ENCODE assay signal across 11 cellular contexts in genomic region chr3:42079701-42080323, GRCh38. TPM values are rescaled to one million over a fixed set of nuclear protein-coding genes. Genes with fewer than 3 reads are reported as not detected.
DNase-seq lines count a peak whose midpoint lies in the region; ATAC-seq, FAIRE-seq and TF ChIP-seq lines count a peak whose summit lies in the region.
"Had no signal": no experiment of that assay in that cellular context is flagged by ENCODE, and none has a peak within 500 bp of the region (broad histone marks: within the 10 kb centered on the region; RNA-seq: fewer than 3 reads in every experiment).

No MANE protein-coding gene starts in this region.

- no peak for TF ChIP-seq CTCF in heart right ventricle (IDR thresholded peaks at IDR 0.05)
- TF ChIP-seq CTCF in breast epithelium (IDR thresholded peaks at IDR 0.05): no peak
- no peak for TF ChIP-seq CTCF in upper lobe of right lung (IDR thresholded peaks at IDR 0.05)

- 68 to 69% methylated on average over 13 of the region's 13 CpGs for WGBS in heart right ventricle, 2 donors
- 88 to 90% methylated on average over 11 of the region's 13 CpGs for WGBS in mesodermal cell (ENCODE audit: insufficient coverage in 2 of 2), 2 experiments

- ATAC-seq in heart right ventricle (no peak), Right ventricle myocardium inferior (no peak), upper lobe of right lung (peak; percentile 78), GM18873 (IDR thresholded peaks at IDR 0.05; ENCODE audit: low FRiP score, unreplicated experiment) (no peak)

- H3K9me3 ChIP-seq in heart right ventricle: peaks cover 0 to 22% (median 0%) of the 10 kb centered on the region in 11 donors
- no peaks in the 10 kb centered on the region for H3K9me3 ChIP-seq in breast epithelium
- peaks cover 15% of the 10 kb centered on the region for H3K9me3 ChIP-seq in mesodermal cell (ENCODE audit: control insufficient read depth, low read length)
- H3K9me3 ChIP-seq in upper lobe of right lung: no peaks in the 10 kb centered on the region

- H3K27me3 ChIP-seq in heart right ventricle (no peaks in the 10 kb centered on the region), breast epithelium (no peaks in the 10 kb centered on the region), upper lobe of right lung (no peaks in the 10 kb centered on the region)

- no peak for FAIRE-seq in frontal cortex (lab: Jason Lieb, UNC)
- FAIRE-seq: D721Med had no signal

- no peak overlapping the region for H3K4me3 ChIP-seq in heart right ventricle
- no peak overlapping the region for H3K4me3 ChIP-seq in breast epithelium
- H3K4me3 ChIP-seq in mesodermal cell (ENCODE audit: extremely low read depth, insufficient read depth, low read length, poor library complexity, severe bottlenecking): no peak overlapping the region
- H3K4me3 ChIP-seq in upper lobe of right lung: no peak overlapping the region

- peaks cover 17 to 84% (median 58%) of the 10 kb centered on the region in 9 donors for H3K4me1 ChIP-seq in heart right ventricle
- peaks cover 12 to 17% of the 10 kb centered on the region in 2 donors for H3K4me1 ChIP-seq in breast epithelium
- peaks cover 19% of the 10 kb centered on the region for H3K4me1 ChIP-seq in mesodermal cell (ENCODE audit: control insufficient read depth, insufficient read depth, low read length, poor library complexity, severe bottlenecking)
- H3K4me1 ChIP-seq in upper lobe of right lung: peaks cover 35% of the 10 kb centered on the region

- intact Hi-C loops in heart right ventricle (cut with DNase I) (no loop called here), Right ventricle myocardium inferior (cut with DNase I) (no loop called here), breast epithelium (cut with DNase I; ENCODE audit: low total_unique reads) (no loop called here), upper lobe of right lung (cut with DNase I) (loop anchor here (10.0 kb wide), 1 partner anchor 65 kb away; no protein-coding TSS in a partner anchor)

- TF ChIP-seq POLR2A in breast epithelium (IDR thresholded peaks at IDR 0.05): no peak

- H3K27ac ChIP-seq in heart right ventricle (peak overlapping the region; percentile 11 to 77 (median 59)), breast epithelium (peak overlapping the region; percentile 87 to 93), mesodermal cell (ENCODE audit: low read depth, low read length, severe bottlenecking) (peak overlapping the region; percentile 74), upper lobe of right lung (peak overlapping the region; percentile 60)

- DNase-seq in heart right ventricle: no peak
- no peak for DNase-seq in Right ventricle myocardium inferior (ENCODE audit: missing footprints)
- DNase-seq in breast epithelium (ENCODE audit: low spot score in 2 of 2): no peak
- no peak for DNase-seq in upper lobe of right lung
- DNase-seq in frontal cortex (ENCODE audit: low spot score in 2 of 2): no peak
- no peak for DNase-seq in DMS53 treated with DMSO at 0.1 percent for 48 hours (lab: John Stamatoyannopoulos, UW; ENCODE audit: unreplicated experiment)
- DNase-seq: NCI-H510A treated with DMSO at 0.1 percent for 48 hours, retina had no signal

- H3K36me3 ChIP-seq in heart right ventricle (no peaks in the 10 kb centered on the region), breast epithelium (no peaks in the 10 kb centered on the region), mesodermal cell (ENCODE audit: control insufficient read depth, insufficient read depth, low read length) (no peaks in the 10 kb centered on the region), upper lobe of right lung (no peaks in the 10 kb centered on the region)

RNA-seq across cellular contexts. Expression of gene TRAK1, which starts 11.3 kb away (rescaled TPM):
- 100 to 1,000 TPM; 182 to 423 (median 320) TPM for total RNA-seq in heart right ventricle
- polyA plus RNA-seq in heart right ventricle: 10 to 100 TPM; 35.5 to 41.2 TPM
- 267 TPM for total RNA-seq in Right ventricle myocardium inferior
- 10 to 100 TPM; 29.0 to 53.7 (median 40.6) TPM for total RNA-seq in breast epithelium
- polyA plus RNA-seq in mesodermal cell (2013, experiment 1 of 2): 33.3 TPM
- polyA plus RNA-seq in mesodermal cell (2013, experiment 2 of 2): 26.3 TPM
- total RNA-seq in upper lobe of right lung: 49.6 TPM
- total RNA-seq in frontal cortex: 28.1 TPM
